2 cellular contexts compared by ENCODE assay signal in the genomic region with DNA sequence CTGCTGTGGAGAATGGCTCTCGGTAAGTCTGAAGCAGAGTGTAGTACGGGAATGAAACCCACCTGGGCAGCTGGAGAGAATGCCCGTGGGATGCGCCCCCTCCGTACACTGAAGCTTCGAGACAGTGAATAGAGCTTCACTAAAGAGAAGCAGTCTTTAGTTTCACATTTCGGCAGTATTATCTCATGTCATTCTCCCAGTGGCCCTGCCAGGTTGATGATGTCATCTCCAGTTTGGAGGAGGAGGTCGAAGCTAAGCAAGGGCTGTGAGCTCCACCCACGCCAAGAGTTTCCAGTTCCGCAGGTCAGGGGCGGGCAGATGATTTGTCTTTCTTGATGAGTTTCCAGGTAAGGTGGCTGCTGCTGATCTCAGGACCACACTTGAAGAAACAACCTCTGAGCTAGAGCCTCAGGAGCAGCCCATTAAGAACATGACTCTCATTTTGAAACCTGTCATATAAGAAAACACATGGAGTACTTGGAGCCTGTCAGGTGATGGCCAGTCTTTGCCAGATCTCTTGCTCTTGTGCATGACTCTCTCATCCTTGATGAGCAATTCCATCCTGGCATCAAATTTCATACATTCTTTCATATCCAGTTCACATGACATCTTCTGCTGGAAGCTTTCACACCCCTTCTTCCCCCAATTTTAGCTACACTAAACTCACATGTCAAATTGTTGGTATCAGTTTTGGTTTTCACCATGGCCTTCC.
TF ChIP-seq lines count a peak whose summit lies in the region.

No MANE protein-coding gene starts in this region.

TF ChIP-seq in SK-N-SH treated with all-trans-retinoic acid at 6 μM for 48 hours, 23 proteins besides CTCF, POLR2A, EP300 and RAD21:
- TF ChIP-seq, protein P1, sequence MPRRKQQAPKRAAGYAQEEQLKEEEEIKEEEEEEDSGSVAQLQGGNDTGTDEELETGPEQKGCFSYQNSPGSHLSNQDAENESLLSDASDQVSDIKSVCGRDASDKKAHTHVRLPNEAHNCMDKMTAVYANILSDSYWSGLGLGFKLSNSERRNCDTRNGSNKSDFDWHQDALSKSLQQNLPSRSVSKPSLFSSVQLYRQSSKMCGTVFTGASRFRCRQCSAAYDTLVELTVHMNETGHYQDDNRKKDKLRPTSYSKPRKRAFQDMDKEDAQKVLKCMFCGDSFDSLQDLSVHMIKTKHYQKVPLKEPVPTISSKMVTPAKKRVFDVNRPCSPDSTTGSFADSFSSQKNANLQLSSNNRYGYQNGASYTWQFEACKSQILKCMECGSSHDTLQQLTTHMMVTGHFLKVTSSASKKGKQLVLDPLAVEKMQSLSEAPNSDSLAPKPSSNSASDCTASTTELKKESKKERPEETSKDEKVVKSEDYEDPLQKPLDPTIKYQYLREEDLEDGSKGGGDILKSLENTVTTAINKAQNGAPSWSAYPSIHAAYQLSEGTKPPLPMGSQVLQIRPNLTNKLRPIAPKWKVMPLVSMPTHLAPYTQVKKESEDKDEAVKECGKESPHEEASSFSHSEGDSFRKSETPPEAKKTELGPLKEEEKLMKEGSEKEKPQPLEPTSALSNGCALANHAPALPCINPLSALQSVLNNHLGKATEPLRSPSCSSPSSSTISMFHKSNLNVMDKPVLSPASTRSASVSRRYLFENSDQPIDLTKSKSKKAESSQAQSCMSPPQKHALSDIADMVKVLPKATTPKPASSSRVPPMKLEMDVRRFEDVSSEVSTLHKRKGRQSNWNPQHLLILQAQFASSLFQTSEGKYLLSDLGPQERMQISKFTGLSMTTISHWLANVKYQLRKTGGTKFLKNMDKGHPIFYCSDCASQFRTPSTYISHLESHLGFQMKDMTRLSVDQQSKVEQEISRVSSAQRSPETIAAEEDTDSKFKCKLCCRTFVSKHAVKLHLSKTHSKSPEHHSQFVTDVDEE (CRISPR knock-in tag; IDR thresholded peaks at IDR 0.05) = no peak
- TF ChIP-seq, protein P2, sequence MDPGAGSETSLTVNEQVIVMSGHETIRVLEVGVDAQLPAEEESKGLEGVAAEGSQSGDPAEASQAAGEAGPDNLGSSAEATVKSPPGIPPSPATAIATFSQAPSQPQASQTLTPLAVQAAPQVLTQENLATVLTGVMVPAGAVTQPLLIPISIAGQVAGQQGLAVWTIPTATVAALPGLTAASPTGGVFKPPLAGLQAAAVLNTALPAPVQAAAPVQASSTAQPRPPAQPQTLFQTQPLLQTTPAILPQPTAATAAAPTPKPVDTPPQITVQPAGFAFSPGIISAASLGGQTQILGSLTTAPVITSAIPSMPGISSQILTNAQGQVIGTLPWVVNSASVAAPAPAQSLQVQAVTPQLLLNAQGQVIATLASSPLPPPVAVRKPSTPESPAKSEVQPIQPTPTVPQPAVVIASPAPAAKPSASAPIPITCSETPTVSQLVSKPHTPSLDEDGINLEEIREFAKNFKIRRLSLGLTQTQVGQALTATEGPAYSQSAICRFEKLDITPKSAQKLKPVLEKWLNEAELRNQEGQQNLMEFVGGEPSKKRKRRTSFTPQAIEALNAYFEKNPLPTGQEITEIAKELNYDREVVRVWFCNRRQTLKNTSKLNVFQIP (CRISPR knock-in tag; IDR thresholded peaks at IDR 0.05; ENCODE audit: borderline replicate concordance, low read depth) = no peak
- TF ChIP-seq ESRRG (CRISPR knock-in tag; IDR thresholded peaks at IDR 0.05) = no peak
- no peak for TF ChIP-seq BACH2 (CRISPR knock-in tag; IDR thresholded peaks at IDR 0.05; ENCODE audit: borderline replicate concordance)
- TF ChIP-seq RARB (CRISPR knock-in tag; IDR thresholded peaks at IDR 0.05) = no peak
- TF ChIP-seq, protein P3, sequence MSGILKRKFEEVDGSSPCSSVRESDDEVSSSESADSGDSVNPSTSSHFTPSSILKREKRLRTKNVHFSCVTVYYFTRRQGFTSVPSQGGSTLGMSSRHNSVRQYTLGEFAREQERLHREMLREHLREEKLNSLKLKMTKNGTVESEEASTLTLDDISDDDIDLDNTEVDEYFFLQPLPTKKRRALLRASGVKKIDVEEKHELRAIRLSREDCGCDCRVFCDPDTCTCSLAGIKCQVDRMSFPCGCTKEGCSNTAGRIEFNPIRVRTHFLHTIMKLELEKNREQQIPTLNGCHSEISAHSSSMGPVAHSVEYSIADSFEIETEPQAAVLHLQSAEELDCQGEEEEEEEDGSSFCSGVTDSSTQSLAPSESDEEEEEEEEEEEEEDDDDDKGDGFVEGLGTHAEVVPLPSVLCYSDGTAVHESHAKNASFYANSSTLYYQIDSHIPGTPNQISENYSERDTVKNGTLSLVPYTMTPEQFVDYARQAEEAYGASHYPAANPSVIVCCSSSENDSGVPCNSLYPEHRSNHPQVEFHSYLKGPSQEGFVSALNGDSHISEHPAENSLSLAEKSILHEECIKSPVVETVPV (CRISPR knock-in tag; IDR thresholded peaks at IDR 0.05) = no peak
- no peak for TF ChIP-seq ARNTL (CRISPR knock-in tag; IDR thresholded peaks at IDR 0.05; ENCODE audit: borderline replicate concordance, low read depth)
- TF ChIP-seq PPARA (CRISPR knock-in tag; IDR thresholded peaks at IDR 0.05; ENCODE audit: borderline replicate concordance) = no peak
- no peak for TF ChIP-seq CSDC2 (CRISPR knock-in tag; IDR thresholded peaks at IDR 0.05)
- no peak for TF ChIP-seq OSR1 (CRISPR knock-in tag; IDR thresholded peaks at IDR 0.05)
- TF ChIP-seq GLIS3 (CRISPR knock-in tag; IDR thresholded peaks at IDR 0.05) = no peak
- no peak for TF ChIP-seq ISL1 (CRISPR knock-in tag; IDR thresholded peaks at IDR 0.05)
- no peak for TF ChIP-seq ZFP30 (CRISPR knock-in tag; IDR thresholded peaks at IDR 0.05)
- no peak for TF ChIP-seq ZFP3 (CRISPR knock-in tag; IDR thresholded peaks at IDR 0.05)
- no peak for TF ChIP-seq TOX (CRISPR knock-in tag; IDR thresholded peaks at IDR 0.05; ENCODE audit: borderline replicate concordance)
- no peak for TF ChIP-seq ZNF8 (CRISPR knock-in tag; IDR thresholded peaks at IDR 0.05)
TF ChIP-seq in SK-N-SH treated with all-trans-retinoic acid at 6 μM for 48 hours: peak in this region for 0.

TF ChIP-seq in SK-N-SH, 30 proteins besides CTCF, POLR2A, EP300 and RAD21:
- TF ChIP-seq TEAD4 (IDR thresholded peaks at IDR 0.05; ENCODE audit: borderline replicate concordance, insufficient read depth) = no peak
- no peak for TF ChIP-seq GATA2 (CRISPR knock-in tag; IDR thresholded peaks at IDR 0.05)
- TF ChIP-seq MXI1 (IDR thresholded peaks at IDR 0.05; ENCODE audit: low read depth, low read length) = no peak
- no peak for TF ChIP-seq FOXM1 (IDR thresholded peaks at IDR 0.05; ENCODE audit: low read depth)
- no peak for TF ChIP-seq CHD2 (IDR thresholded peaks at IDR 0.05; ENCODE audit: low read length, partially characterized antibody)
- TF ChIP-seq FOSL2 (IDR thresholded peaks at IDR 0.05; ENCODE audit: borderline replicate concordance, low read depth) = no peak
- TF ChIP-seq, protein P4, sequence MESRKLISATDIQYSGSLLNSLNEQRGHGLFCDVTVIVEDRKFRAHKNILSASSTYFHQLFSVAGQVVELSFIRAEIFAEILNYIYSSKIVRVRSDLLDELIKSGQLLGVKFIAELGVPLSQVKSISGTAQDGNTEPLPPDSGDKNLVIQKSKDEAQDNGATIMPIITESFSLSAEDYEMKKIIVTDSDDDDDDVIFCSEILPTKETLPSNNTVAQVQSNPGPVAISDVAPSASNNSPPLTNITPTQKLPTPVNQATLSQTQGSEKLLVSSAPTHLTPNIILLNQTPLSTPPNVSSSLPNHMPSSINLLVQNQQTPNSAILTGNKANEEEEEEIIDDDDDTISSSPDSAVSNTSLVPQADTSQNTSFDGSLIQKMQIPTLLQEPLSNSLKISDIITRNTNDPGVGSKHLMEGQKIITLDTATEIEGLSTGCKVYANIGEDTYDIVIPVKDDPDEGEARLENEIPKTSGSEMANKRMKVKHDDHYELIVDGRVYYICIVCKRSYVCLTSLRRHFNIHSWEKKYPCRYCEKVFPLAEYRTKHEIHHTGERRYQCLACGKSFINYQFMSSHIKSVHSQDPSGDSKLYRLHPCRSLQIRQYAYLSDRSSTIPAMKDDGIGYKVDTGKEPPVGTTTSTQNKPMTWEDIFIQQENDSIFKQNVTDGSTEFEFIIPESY (IDR thresholded peaks at IDR 0.05; ENCODE audit: borderline replicate concordance, low read depth) = no peak
- no peak for TF ChIP-seq YY1 (IDR thresholded peaks at IDR 0.05; ENCODE audit: low read depth)
